Comparison of ENCODE assay signal across 17 cellular contexts in the genomic region with DNA sequence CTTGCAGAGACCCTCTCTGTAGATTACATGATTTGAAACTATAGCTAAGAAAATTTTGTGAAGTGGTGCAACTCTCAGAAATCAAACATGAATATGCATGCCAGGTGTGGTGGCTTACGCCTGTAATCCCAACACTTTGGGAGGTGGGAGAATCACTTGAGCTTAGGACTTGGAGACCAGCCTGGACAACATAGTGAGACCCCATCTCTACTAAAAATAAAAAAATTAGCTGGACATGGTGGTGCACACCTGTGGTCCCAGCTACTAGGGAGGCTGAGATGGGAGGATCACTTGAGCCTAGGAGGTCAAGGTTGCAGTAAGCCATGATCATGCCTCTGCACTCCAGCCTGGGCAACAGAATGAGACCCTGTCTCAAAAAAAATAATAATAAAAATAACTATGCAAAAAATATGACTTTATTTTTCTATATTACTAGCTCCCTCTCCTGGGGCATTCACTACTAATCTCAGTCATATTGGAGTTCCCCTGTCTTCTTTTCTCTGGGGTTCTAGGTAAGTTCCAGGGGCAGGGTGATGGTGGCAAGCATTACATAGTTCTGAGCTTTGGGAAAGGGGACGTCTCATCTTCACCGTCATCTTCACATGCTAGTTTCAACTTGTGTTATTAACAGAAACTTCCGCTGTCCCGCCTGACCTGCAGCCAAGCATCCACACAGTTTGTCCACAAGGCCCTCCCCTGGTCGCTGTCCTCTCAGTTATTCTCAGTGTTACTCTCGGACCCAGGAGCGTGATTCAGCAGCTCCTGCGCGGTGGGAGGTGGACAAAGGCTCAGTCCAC.
A peak's percentile ranks its signal among the peaks of the same experiment; 100 is the strongest.
DNase-seq lines count a peak whose midpoint lies in the region; ATAC-seq, FAIRE-seq and TF ChIP-seq lines count a peak whose summit lies in the region.
"Had no signal": no experiment of that assay in that cellular context is flagged by ENCODE, and none has a peak within 500 bp of the region (broad histone marks: within the 10 kb centered on the region; RNA-seq: fewer than 3 reads in every experiment).

No MANE protein-coding gene starts in this region.

- no peak for TF ChIP-seq CTCF in GM13976 (IDR thresholded peaks at IDR 0.05; ENCODE audit: borderline replicate concordance, control extremely low read depth, extremely low read depth, insufficient read depth, missing control alignments)
- no peak for TF ChIP-seq CTCF in activated CD8-positive, alpha-beta T cell treated with anti-CD3 and anti-CD28 coated beads for 36 hours (IDR thresholded peaks at IDR 0.05)

- no peaks in the 10 kb centered on the region for H3K36me3 Mint-ChIP-seq in activated CD8-positive, alpha-beta T cell treated with anti-CD3 and anti-CD28 coated beads for 36 hours (ENCODE audit: low read depth)
- H3K36me3 Mint-ChIP-seq: mesothelial cell of epicardium had no signal

- H3K4me3 Mint-ChIP-seq in activated CD8-positive, alpha-beta T cell treated with anti-CD3 and anti-CD28 coated beads for 36 hours, result no peak overlapping the region
- H3K4me3 Mint-ChIP-seq: mesothelial cell of epicardium had no signal

- CTCF ChIA-PET in activated CD8-positive, alpha-beta T cell treated with anti-CD3 and anti-CD28 coated beads for 36 hours (lab: Charles Lee), result interaction anchor here (1.2 kb wide), 1 partner anchor 13 kb away, joined by 3 read pairs; no protein-coding TSS in a partner anchor

- H3K27me3 Mint-ChIP-seq in activated CD8-positive, alpha-beta T cell treated with anti-CD3 and anti-CD28 coated beads for 36 hours, result peaks cover 6% of the 10 kb centered on the region

- H3K4me1 Mint-ChIP-seq in activated CD8-positive, alpha-beta T cell treated with anti-CD3 and anti-CD28 coated beads for 36 hours (ENCODE audit: low read depth), result peaks cover 8% of the 10 kb centered on the region

- POLR2A ChIA-PET in activated CD8-positive, alpha-beta T cell treated with anti-CD3 and anti-CD28 coated beads for 36 hours (lab: Charles Lee), result no interaction called here

- in situ Hi-C loops in GM13976 (cut with MboI; ENCODE audit: low sequenced_read_pairs, unreplicated experiment), result no loop called here

- peak; percentile 64 for DNase-seq in GM13976 (ENCODE audit: low spot score)
- peak; percentile 29 for DNase-seq in GM19239 (ENCODE audit: insufficient read length, low spot score)
- no peak for DNase-seq in 8988T
- DNase-seq in RKO (ENCODE audit: low spot score), result no peak
- no peak for DNase-seq in activated CD4-positive, alpha-beta T cell treated with anti-CD3 and anti-CD28 coated beads for 1 hour
- DNase-seq in activated CD8-positive, alpha-beta T cell treated with anti-CD3 and anti-CD28 coated beads for 36 hours, result no peak
- DNase-seq: activated gamma-delta T cell, dermis blood vessel endothelial cell, GOT3, heart right ventricle, kidney, MM.1S, NCI-H2081, NCI-H69 had no signal

- intact Hi-C loops in activated CD8-positive, alpha-beta T cell treated with anti-CD3 and anti-CD28 coated beads for 36 hours (cut with micrococcal nuclease), result no loop called here

- no peak overlapping the region for H3K27ac Mint-ChIP-seq in activated CD8-positive, alpha-beta T cell treated with anti-CD3 and anti-CD28 coated beads for 36 hours
- H3K27ac Mint-ChIP-seq: mesothelial cell of epicardium had no signal

- FAIRE-seq in GM19239 (lab: Jason Lieb, UNC), result peak; percentile 60
- FAIRE-seq: kidney had no signal

- H3K9me3 Mint-ChIP-seq in activated CD8-positive, alpha-beta T cell treated with anti-CD3 and anti-CD28 coated beads for 36 hours, result no peaks in the 10 kb centered on the region
- H3K9me3 Mint-ChIP-seq: mesothelial cell of epicardium had no signal

- ATAC-seq in HG02610 (IDR thresholded peaks at IDR 0.05; ENCODE audit: unreplicated experiment) (peak; percentile 59), HG03565 (IDR thresholded peaks at IDR 0.05; ENCODE audit: unreplicated experiment) (peak; percentile 37)
- no peak for ATAC-seq in activated CD8-positive, alpha-beta T cell treated with anti-CD3 and anti-CD28 coated beads for 36 hours
- ATAC-seq: heart right ventricle had no signal

Comparison
In these comparisons a context has a peak if more than half of its experiments do, and no peak if none do; other contexts are left out.
1. DNase-seq: peak in GM13976 (single experiment) and GM19239 (single experiment); none in 8988T (single experiment), RKO (single experiment), activated CD4-positive, alpha-beta T cell treated with anti-CD3 and anti-CD28 coated beads for 1 hour (single experiment) and activated CD8-positive, alpha-beta T cell treated with anti-CD3 and anti-CD28 coated beads for 36 hours (single experiment).